ENCODE assay signal across 12 cellular contexts in genomic region chr11:80118071-80118470, GRCh38.
"Had no signal": no experiment of that assay in that cellular context is flagged by ENCODE, and none has a peak within 500 bp of the region (broad histone marks: within the 10 kb centered on the region; RNA-seq: fewer than 3 reads in every experiment).

No MANE protein-coding gene starts in this region.

- H3K4me3 Mint-ChIP-seq: activated naive CD4-positive, alpha-beta T cell treated with anti-CD3 and anti-CD28 coated beads, Interleukin-2, amount 50 U/mL, for 24 hours; memory B cell; stimulated activated naive CD8-positive, alpha-beta T cell treated with anti-CD3 and anti-CD28 coated beads, Interleukin-15, amount 100 ng/mL, for 72 hours had no signal

- DNase-seq: activated CD4-positive, alpha-beta T cell treated with anti-CD3 and anti-CD28 coated beads, Interleukin-2, amount 50 U/mL, for 1 hour; activated effector memory CD4-positive, alpha-beta T cell treated with Interleukin-2 at 50 U/mL for 16 hours; activated T-cell treated with anti-CD3 and anti-CD28 coated beads, Interleukin-2, amount 50 U/mL, for 1 hour; brain microvascular endothelial cell; foreskin melanocyte; left lung; retina; stimulated activated CD4-positive, alpha-beta T cell treated with anti-CD3 and anti-CD28 coated beads, Interleukin-15, amount 100 ng/mL, for 24 hours; stimulated activated CD4-positive, alpha-beta T cell treated with anti-CD3 and anti-CD28 coated beads, Interleukin-4, amount 100 ng/mL, for 4 hours; stimulated activated naive CD8-positive, alpha-beta T cell treated with anti-CD3 and anti-CD28 coated beads, Interleukin-15, amount 100 ng/mL, for 72 hours had no signal

- H3K4me1 Mint-ChIP-seq: activated naive CD4-positive, alpha-beta T cell treated with anti-CD3 and anti-CD28 coated beads, Interleukin-2, amount 50 U/mL, for 24 hours; memory B cell; stimulated activated naive CD8-positive, alpha-beta T cell treated with anti-CD3 and anti-CD28 coated beads, Interleukin-15, amount 100 ng/mL, for 72 hours had no signal

- H3K27me3 Mint-ChIP-seq: activated naive CD4-positive, alpha-beta T cell treated with anti-CD3 and anti-CD28 coated beads, Interleukin-2, amount 50 U/mL, for 24 hours; memory B cell; stimulated activated naive CD8-positive, alpha-beta T cell treated with anti-CD3 and anti-CD28 coated beads, Interleukin-15, amount 100 ng/mL, for 72 hours had no signal

- H3K27ac Mint-ChIP-seq: activated naive CD4-positive, alpha-beta T cell treated with anti-CD3 and anti-CD28 coated beads, Interleukin-2, amount 50 U/mL, for 24 hours; memory B cell; stimulated activated naive CD8-positive, alpha-beta T cell treated with anti-CD3 and anti-CD28 coated beads, Interleukin-15, amount 100 ng/mL, for 72 hours had no signal

- H3K36me3 Mint-ChIP-seq: activated naive CD4-positive, alpha-beta T cell treated with anti-CD3 and anti-CD28 coated beads, Interleukin-2, amount 50 U/mL, for 24 hours; memory B cell had no signal
